In genomic region chr18:45920367-45920766, GRCh38 we compare ENCODE assay signal across 9 cellular contexts.
DNase-seq lines count a peak whose midpoint lies in the region; ATAC-seq lines count a peak whose summit lies in the region.
"Had no signal": no experiment of that assay in that cellular context is flagged by ENCODE, and none has a peak within 500 bp of the region (broad histone marks: within the 10 kb centered on the region; RNA-seq: fewer than 3 reads in every experiment).

No MANE protein-coding gene starts in this region.

- H3K27ac ChIP-seq in epithelial cell of prostate: peak overlapping the region; percentile 26
- H3K27ac ChIP-seq: cardiac muscle cell had no signal

- peak; percentile 50 for DNase-seq in DMS79 treated with DMSO at 0.1 percent for 48 hours (lab: John Stamatoyannopoulos, UW)
- DNase-seq in NCI-H446 treated with DMSO at 0.1 percent for 48 hours (lab: John Stamatoyannopoulos, UW): peak; percentile 79
- DNase-seq in epithelial cell of prostate (ENCODE audit: low read depth, low spot score): peak; percentile 63
- DNase-seq in pons (ENCODE audit: low spot score): peak; percentile 67
- DNase-seq in stimulated activated CD4-positive, alpha-beta T cell treated with anti-CD3 and anti-CD28 coated beads, Interleukin-4, amount 100 ng/mL, for 4 hours: no peak
- DNase-seq in SIG-M5 treated with dmso at 0.1 percent for 504 hours (lab: John Stamatoyannopoulos, UW; ENCODE audit: unreplicated experiment): no peak

- ATAC-seq in GM18909 (IDR thresholded peaks at IDR 0.05; ENCODE audit: poor library complexity, unreplicated experiment): no peak
- ATAC-seq in HG02759 (IDR thresholded peaks at IDR 0.05; ENCODE audit: unreplicated experiment): no peak

Comparison
In these comparisons a context has a peak if more than half of its experiments do, and no peak if none do; other contexts are left out.
1. DNase-seq: peak in DMS79 treated with DMSO at 0.1 percent for 48 hours (single experiment), NCI-H446 treated with DMSO at 0.1 percent for 48 hours (single experiment), epithelial cell of prostate (single experiment) and pons (single experiment); none in stimulated activated CD4-positive, alpha-beta T cell treated with anti-CD3 and anti-CD28 coated beads, Interleukin-4, amount 100 ng/mL, for 4 hours (0 of 2) and SIG-M5 treated with dmso at 0.1 percent for 504 hours (single experiment).